ENCODE assay signal across 1 cellular context in the genomic region with DNA sequence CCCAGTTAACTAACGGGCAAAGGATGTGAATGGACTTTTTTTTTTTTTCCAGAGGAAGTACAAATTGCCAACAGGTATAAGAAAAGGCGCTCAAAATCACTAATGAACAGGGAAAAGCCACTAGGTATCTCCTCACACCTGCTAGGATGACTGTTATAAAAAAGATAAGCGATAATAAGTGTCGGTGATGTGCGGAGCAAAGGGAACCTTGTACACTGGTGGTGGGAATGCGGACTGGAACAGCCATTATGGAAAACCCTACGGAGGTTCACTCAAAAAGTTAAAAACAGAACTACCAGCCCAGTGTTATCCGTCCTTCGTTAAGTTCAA.
TF ChIP-seq lines count a peak whose summit lies in the region.

No MANE protein-coding gene starts in this region.

TF ChIP-seq in H1, 55 proteins besides CTCF, POLR2A, EP300 and RAD21:
- TF ChIP-seq GABPA (IDR thresholded peaks at IDR 0.05; ENCODE audit: borderline replicate concordance, insufficient read depth, low read length), result no peak
- no peak for TF ChIP-seq ATF3 (IDR thresholded peaks at IDR 0.05; ENCODE audit: insufficient read depth, low read depth, low read length)
- no peak for TF ChIP-seq JUND (IDR thresholded peaks at IDR 0.05; ENCODE audit: low read length)
- TF ChIP-seq TAF1 (IDR thresholded peaks at IDR 0.05; ENCODE audit: low read depth, low read length), result no peak
- no peak for TF ChIP-seq KDM1A (IDR thresholded peaks at IDR 0.05; ENCODE audit: borderline replicate concordance, low read length)
